ENCODE assay signal across 9 cellular contexts in genomic region chr1:40232444-40232843, GRCh38. TPM values are rescaled to one million over a fixed set of nuclear protein-coding genes. Genes with fewer than 3 reads are reported as not detected.
DNase-seq lines count a peak whose midpoint lies in the region; ATAC-seq, FAIRE-seq and TF ChIP-seq lines count a peak whose summit lies in the region.
"Had no signal": no experiment of that assay in that cellular context is flagged by ENCODE, and none has a peak within 500 bp of the region (broad histone marks: within the 10 kb centered on the region; RNA-seq: fewer than 3 reads in every experiment).

No MANE protein-coding gene starts in this region.

- peaks cover 29 to 43% of the 10 kb centered on the region in 2 donors for H3K36me3 Mint-ChIP-seq in naive B cell

- H3K27ac Mint-ChIP-seq in naive B cell = peak overlapping the region in 1 of 6 donors; percentile 75

- no peak overlapping the region for H3K4me3 Mint-ChIP-seq in naive B cell

- TF ChIP-seq CTCF in vagina (IDR thresholded peaks at IDR 0.05) = no peak

- no peaks in the 10 kb centered on the region for H3K4me1 ChIP-seq in vagina
- H3K4me1 ChIP-seq in right cardiac atrium (ENCODE audit: control insufficient read depth, insufficient read depth, low read length) = no peaks in the 10 kb centered on the region

- H3K4me3 ChIP-seq in vagina (no peak overlapping the region), right cardiac atrium (ENCODE audit: low read length) (no peak overlapping the region)

- H3K27me3 ChIP-seq in vagina (no peaks in the 10 kb centered on the region), right cardiac atrium (ENCODE audit: control insufficient read depth, insufficient read depth) (no peaks in the 10 kb centered on the region)

- H3K36me3 ChIP-seq in vagina = peaks cover 11 to 40% of the 10 kb centered on the region in 2 donors

- FAIRE-seq in GM18507 (lab: Jason Lieb, UNC) = peak; percentile 100

- TF ChIP-seq POLR2A in vagina (IDR thresholded peaks at IDR 0.05) = no peak

- H3K9me3 Mint-ChIP-seq in naive B cell = peaks cover 0 to 5% (median 1%) of the 10 kb centered on the region in 7 donors

- H3K27me3 Mint-ChIP-seq in naive B cell = no peaks in the 10 kb centered on the region

- H3K9me3 ChIP-seq in vagina (no peaks in the 10 kb centered on the region), right cardiac atrium (ENCODE audit: control insufficient read depth, low read length) (no peaks in the 10 kb centered on the region)

- peak; percentile 95 for ATAC-seq in HG02610 (IDR thresholded peaks at IDR 0.05; ENCODE audit: unreplicated experiment)
- ATAC-seq in naive B cell (ENCODE audit: low read depth in 2 of 2) = peak; percentile 80 to 87
- ATAC-seq in Right ventricle myocardium superior (ENCODE audit: poor library complexity) = no peak
- ATAC-seq in right cardiac atrium = no peak

- H3K4me1 Mint-ChIP-seq in naive B cell = peaks cover 0 to 8% (median 4%) of the 10 kb centered on the region in 3 donors

- intact Hi-C loops in vagina (cut with DNase I) = no loop called here
- intact Hi-C loops in Right ventricle myocardium superior (cut with DNase I) = no loop called here
- intact Hi-C loops in right cardiac atrium (cut with DNase I) = no loop called here

- DNase-seq in GM18507 (ENCODE audit: extremely low spot score, insufficient read length, low read depth) (peak; percentile 50), T follicular helper cell (ENCODE audit: low read depth) (peak; percentile 23), naive B cell (peak; percentile 40), vagina (ENCODE audit: extremely low spot score in 2 of 2) (no peak), Right ventricle myocardium superior (no peak), right cardiac atrium (no peak), NCI-H226 (no peak)

- no peak overlapping the region for H3K27ac ChIP-seq in vagina
- no peak overlapping the region for H3K27ac ChIP-seq in right cardiac atrium (ENCODE audit: low read length)

- WGBS in right cardiac atrium = 90% methylated on average over 4 of the region's 4 CpGs

RNA-seq across cellular contexts. Expression of gene TMCO2, which starts 15.3 kb away (rescaled TPM):
- not detected for polyA plus RNA-seq in naive B cell (ENCODE audit: low read depth in 6 of 6)
- total RNA-seq in vagina = not detected
- total RNA-seq in Right ventricle myocardium superior = not detected
- not detected for total RNA-seq in right cardiac atrium
- not detected for polyA plus RNA-seq in right cardiac atrium
- total RNA-seq: osteocyte had no signal

RNA-seq across cellular contexts. Expression of gene ZMPSTE24, which starts 25.6 kb away (rescaled TPM):
- polyA plus RNA-seq in naive B cell (ENCODE audit: low read depth in 6 of 6) (10 to 100 TPM; 17.1 to 24.8 (median 20.7) TPM), right cardiac atrium (23.5 TPM)
- total RNA-seq in vagina (25.5 TPM), Right ventricle myocardium superior (35.4 TPM), right cardiac atrium (10 to 100 TPM; 29.0 to 43.4 (median 34.7) TPM)

Comparison
In these comparisons a context has a peak if more than half of its experiments do, and no peak if none do; other contexts are left out.
1. DNase-seq: peak in GM18507 (single experiment), T follicular helper cell (single experiment) and naive B cell (single experiment); none in vagina (0 of 2), Right ventricle myocardium superior (single experiment), right cardiac atrium (0 of 3) and NCI-H226 (single experiment).
2. ATAC-seq: peak in HG02610 (single experiment) and naive B cell (2 of 2); none in Right ventricle myocardium superior (single experiment) and right cardiac atrium (0 of 2).